ENCODE assay signal across 3 cellular contexts in the genomic region with DNA sequence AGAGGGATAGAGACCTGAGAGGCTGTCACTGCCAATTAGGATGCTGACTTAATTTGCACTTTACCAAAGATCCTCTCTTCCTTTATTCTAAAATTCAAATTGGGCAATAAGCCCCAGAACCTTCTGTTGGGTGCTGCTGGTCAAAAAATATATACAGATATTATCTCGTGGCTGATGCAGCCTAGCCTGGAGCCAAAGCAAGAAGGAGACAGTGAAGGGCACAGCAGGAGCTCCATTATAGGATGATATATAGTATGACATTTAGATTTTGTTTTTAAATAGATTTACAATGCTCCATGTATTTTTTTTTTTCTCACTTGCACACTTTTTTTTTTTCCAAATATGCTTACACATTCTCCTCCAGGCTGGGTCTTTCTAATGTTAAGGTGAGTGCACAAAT.
TF ChIP-seq lines count a peak whose summit lies in the region.

No MANE protein-coding gene starts in this region.

TF ChIP-seq in SK-N-SH, 30 proteins besides CTCF, POLR2A, EP300 and RAD21 (continued from another document):
- TF ChIP-seq, protein P1, sequence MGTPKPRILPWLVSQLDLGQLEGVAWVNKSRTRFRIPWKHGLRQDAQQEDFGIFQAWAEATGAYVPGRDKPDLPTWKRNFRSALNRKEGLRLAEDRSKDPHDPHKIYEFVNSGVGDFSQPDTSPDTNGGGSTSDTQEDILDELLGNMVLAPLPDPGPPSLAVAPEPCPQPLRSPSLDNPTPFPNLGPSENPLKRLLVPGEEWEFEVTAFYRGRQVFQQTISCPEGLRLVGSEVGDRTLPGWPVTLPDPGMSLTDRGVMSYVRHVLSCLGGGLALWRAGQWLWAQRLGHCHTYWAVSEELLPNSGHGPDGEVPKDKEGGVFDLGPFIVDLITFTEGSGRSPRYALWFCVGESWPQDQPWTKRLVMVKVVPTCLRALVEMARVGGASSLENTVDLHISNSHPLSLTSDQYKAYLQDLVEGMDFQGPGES (IDR thresholded peaks at IDR 0.05; ENCODE audit: low read depth, low read length), result no peak
TF ChIP-seq in SK-N-SH: peak in this region for 1.

TF ChIP-seq in SK-N-SH treated with all-trans-retinoic acid at 6 μM for 48 hours, 23 proteins besides CTCF, POLR2A, EP300 and RAD21 (continued from another document):
- TF ChIP-seq, protein P2, sequence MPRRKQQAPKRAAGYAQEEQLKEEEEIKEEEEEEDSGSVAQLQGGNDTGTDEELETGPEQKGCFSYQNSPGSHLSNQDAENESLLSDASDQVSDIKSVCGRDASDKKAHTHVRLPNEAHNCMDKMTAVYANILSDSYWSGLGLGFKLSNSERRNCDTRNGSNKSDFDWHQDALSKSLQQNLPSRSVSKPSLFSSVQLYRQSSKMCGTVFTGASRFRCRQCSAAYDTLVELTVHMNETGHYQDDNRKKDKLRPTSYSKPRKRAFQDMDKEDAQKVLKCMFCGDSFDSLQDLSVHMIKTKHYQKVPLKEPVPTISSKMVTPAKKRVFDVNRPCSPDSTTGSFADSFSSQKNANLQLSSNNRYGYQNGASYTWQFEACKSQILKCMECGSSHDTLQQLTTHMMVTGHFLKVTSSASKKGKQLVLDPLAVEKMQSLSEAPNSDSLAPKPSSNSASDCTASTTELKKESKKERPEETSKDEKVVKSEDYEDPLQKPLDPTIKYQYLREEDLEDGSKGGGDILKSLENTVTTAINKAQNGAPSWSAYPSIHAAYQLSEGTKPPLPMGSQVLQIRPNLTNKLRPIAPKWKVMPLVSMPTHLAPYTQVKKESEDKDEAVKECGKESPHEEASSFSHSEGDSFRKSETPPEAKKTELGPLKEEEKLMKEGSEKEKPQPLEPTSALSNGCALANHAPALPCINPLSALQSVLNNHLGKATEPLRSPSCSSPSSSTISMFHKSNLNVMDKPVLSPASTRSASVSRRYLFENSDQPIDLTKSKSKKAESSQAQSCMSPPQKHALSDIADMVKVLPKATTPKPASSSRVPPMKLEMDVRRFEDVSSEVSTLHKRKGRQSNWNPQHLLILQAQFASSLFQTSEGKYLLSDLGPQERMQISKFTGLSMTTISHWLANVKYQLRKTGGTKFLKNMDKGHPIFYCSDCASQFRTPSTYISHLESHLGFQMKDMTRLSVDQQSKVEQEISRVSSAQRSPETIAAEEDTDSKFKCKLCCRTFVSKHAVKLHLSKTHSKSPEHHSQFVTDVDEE (CRISPR knock-in tag; IDR thresholded peaks at IDR 0.05), result no peak
- TF ChIP-seq, protein P3, sequence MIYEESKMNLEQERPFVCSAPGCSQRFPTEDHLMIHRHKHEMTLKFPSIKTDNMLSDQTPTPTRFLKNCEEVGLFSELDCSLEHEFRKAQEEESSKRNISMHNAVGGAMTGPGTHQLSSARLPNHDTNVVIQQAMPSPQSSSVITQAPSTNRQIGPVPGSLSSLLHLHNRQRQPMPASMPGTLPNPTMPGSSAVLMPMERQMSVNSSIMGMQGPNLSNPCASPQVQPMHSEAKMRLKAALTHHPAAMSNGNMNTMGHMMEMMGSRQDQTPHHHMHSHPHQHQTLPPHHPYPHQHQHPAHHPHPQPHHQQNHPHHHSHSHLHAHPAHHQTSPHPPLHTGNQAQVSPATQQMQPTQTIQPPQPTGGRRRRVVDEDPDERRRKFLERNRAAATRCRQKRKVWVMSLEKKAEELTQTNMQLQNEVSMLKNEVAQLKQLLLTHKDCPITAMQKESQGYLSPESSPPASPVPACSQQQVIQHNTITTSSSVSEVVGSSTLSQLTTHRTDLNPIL (CRISPR knock-in tag; IDR thresholded peaks at IDR 0.05; ENCODE audit: low read depth), result no peak
- TF ChIP-seq, protein P4, sequence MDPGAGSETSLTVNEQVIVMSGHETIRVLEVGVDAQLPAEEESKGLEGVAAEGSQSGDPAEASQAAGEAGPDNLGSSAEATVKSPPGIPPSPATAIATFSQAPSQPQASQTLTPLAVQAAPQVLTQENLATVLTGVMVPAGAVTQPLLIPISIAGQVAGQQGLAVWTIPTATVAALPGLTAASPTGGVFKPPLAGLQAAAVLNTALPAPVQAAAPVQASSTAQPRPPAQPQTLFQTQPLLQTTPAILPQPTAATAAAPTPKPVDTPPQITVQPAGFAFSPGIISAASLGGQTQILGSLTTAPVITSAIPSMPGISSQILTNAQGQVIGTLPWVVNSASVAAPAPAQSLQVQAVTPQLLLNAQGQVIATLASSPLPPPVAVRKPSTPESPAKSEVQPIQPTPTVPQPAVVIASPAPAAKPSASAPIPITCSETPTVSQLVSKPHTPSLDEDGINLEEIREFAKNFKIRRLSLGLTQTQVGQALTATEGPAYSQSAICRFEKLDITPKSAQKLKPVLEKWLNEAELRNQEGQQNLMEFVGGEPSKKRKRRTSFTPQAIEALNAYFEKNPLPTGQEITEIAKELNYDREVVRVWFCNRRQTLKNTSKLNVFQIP (CRISPR knock-in tag; IDR thresholded peaks at IDR 0.05; ENCODE audit: borderline replicate concordance, low read depth), result no peak
- TF ChIP-seq ZNF8 (CRISPR knock-in tag; IDR thresholded peaks at IDR 0.05), result no peak
- TF ChIP-seq, protein P5, sequence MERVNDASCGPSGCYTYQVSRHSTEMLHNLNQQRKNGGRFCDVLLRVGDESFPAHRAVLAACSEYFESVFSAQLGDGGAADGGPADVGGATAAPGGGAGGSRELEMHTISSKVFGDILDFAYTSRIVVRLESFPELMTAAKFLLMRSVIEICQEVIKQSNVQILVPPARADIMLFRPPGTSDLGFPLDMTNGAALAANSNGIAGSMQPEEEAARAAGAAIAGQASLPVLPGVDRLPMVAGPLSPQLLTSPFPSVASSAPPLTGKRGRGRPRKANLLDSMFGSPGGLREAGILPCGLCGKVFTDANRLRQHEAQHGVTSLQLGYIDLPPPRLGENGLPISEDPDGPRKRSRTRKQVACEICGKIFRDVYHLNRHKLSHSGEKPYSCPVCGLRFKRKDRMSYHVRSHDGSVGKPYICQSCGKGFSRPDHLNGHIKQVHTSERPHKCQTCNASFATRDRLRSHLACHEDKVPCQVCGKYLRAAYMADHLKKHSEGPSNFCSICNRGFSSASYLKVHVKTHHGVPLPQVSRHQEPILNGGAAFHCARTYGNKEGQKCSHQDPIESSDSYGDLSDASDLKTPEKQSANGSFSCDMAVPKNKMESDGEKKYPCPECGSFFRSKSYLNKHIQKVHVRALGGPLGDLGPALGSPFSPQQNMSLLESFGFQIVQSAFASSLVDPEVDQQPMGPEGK (CRISPR knock-in tag; IDR thresholded peaks at IDR 0.05; ENCODE audit: borderline replicate concordance), result no peak
- TF ChIP-seq ZNF565 (CRISPR knock-in tag; conservative IDR thresholded peaks at IDR 0.05; ENCODE audit: low read depth), result no peak
- no peak for TF ChIP-seq RARB (CRISPR knock-in tag; IDR thresholded peaks at IDR 0.05)
- no peak for TF ChIP-seq TCF4 (CRISPR knock-in tag; IDR thresholded peaks at IDR 0.05; ENCODE audit: borderline replicate concordance)
- TF ChIP-seq GLIS3 (CRISPR knock-in tag; IDR thresholded peaks at IDR 0.05), result no peak
- TF ChIP-seq OSR1 (CRISPR knock-in tag; IDR thresholded peaks at IDR 0.05), result no peak
- TF ChIP-seq TOX (CRISPR knock-in tag; IDR thresholded peaks at IDR 0.05; ENCODE audit: borderline replicate concordance), result no peak
- no peak for TF ChIP-seq ZFP3 (CRISPR knock-in tag; IDR thresholded peaks at IDR 0.05)
- no peak for TF ChIP-seq ESRRG (CRISPR knock-in tag; IDR thresholded peaks at IDR 0.05)
- no peak for TF ChIP-seq ZFP30 (CRISPR knock-in tag; IDR thresholded peaks at IDR 0.05)
- TF ChIP-seq ARNTL (CRISPR knock-in tag; IDR thresholded peaks at IDR 0.05; ENCODE audit: borderline replicate concordance, low read depth), result no peak

TF ChIP-seq in HepG2, 621 proteins besides CTCF, POLR2A, EP300 and RAD21 (continued from another document):
- TF ChIP-seq, protein P6, sequence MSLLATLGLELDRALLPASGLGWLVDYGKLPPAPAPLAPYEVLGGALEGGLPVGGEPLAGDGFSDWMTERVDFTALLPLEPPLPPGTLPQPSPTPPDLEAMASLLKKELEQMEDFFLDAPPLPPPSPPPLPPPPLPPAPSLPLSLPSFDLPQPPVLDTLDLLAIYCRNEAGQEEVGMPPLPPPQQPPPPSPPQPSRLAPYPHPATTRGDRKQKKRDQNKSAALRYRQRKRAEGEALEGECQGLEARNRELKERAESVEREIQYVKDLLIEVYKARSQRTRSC (CRISPR knock-in tag; IDR thresholded peaks at IDR 0.05; ENCODE audit: low read depth), result no peak
- TF ChIP-seq ZNF776 (CRISPR knock-in tag; IDR thresholded peaks at IDR 0.05) (no peak), FOXO1 (CRISPR knock-in tag; IDR thresholded peaks at IDR 0.05) (no peak), GATAD2A (CRISPR knock-in tag; IDR thresholded peaks at IDR 0.05) (no peak)
- TF ChIP-seq, protein P7, sequence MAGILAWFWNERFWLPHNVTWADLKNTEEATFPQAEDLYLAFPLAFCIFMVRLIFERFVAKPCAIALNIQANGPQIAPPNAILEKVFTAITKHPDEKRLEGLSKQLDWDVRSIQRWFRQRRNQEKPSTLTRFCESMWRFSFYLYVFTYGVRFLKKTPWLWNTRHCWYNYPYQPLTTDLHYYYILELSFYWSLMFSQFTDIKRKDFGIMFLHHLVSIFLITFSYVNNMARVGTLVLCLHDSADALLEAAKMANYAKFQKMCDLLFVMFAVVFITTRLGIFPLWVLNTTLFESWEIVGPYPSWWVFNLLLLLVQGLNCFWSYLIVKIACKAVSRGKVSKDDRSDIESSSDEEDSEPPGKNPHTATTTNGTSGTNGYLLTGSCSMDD (CRISPR knock-in tag; IDR thresholded peaks at IDR 0.05), result no peak
